ENCODE assay signal across 8 cellular contexts in the genomic region with DNA sequence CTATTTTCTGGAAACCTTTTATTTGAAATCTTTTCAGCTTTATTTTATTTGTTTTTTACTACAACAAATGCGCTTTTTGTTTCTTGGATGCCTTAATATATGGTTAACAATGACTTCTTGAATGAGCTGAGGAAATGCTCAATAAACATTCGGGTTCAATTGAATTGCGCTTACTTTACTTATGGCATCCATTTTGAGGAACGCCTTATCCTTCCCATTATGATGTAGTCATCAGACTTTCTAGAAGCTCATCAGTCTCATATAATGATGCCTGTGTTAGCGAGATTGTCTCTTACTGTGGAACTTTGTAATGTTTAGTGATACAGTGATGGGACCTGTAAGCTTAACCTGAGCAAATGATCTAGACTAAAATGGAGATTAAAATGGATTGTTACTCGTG. TPM values are rescaled to one million over a fixed set of nuclear protein-coding genes. Genes with fewer than 3 reads are reported as not detected.
A peak's percentile ranks its signal among the peaks of the same experiment; 100 is the strongest.
DNase-seq lines count a peak whose midpoint lies in the region; ATAC-seq, FAIRE-seq and TF ChIP-seq lines count a peak whose summit lies in the region.

No MANE protein-coding gene starts in this region.

- no peak for DNase-seq in SK-N-SH
- DNase-seq in WERI-Rb-1: no peak
- DNase-seq in hepatocyte (ENCODE audit: low spot score): no peak
- no peak for DNase-seq in stimulated activated naive CD8-positive, alpha-beta T cell treated with anti-CD3 and anti-CD28 coated beads, Interleukin-15, amount 100 ng/mL, for 72 hours
- DNase-seq in DMS153 treated with DMSO at 0.1 percent for 48 hours (lab: John Stamatoyannopoulos, UW; ENCODE audit: unreplicated experiment): no peak
- no peak for DNase-seq in hepatic stellate cell (ENCODE audit: low spot score)
- DNase-seq in D721Med (ENCODE audit: insufficient read length, low spot score): no peak

- H3K9me3 Mint-ChIP-seq in stimulated activated naive CD8-positive, alpha-beta T cell treated with anti-CD3 and anti-CD28 coated beads, Interleukin-15, amount 100 ng/mL, for 72 hours: no peaks in the 10 kb centered on the region

- H3K4me1 ChIP-seq in SK-N-SH (ENCODE audit: control insufficient read depth in 1 of 2, insufficient read depth in 2 of 2, low read depth in 1 of 2, low read length in 1 of 2) (peaks cover 0 to 13% of the 10 kb centered on the region in 2 experiments; a peak in 2 of 4 replicates), hepatocyte (ENCODE audit: insufficient read depth) (peaks cover 14% of the 10 kb centered on the region)

- H2AFZ ChIP-seq in SK-N-SH (ENCODE audit: low read depth) (peak overlapping the region; percentile 82; the same call in 1 of the 2 replicates), hepatocyte (peak overlapping the region; percentile 69)

- H3K4me3 Mint-ChIP-seq in stimulated activated naive CD8-positive, alpha-beta T cell treated with anti-CD3 and anti-CD28 coated beads, Interleukin-15, amount 100 ng/mL, for 72 hours: peak overlapping the region; percentile 94 to 95

- TF ChIP-seq RAD21 in SK-N-SH (IDR thresholded peaks at IDR 0.05; ENCODE audit: low read length): no peak

- peaks cover 3% of the 10 kb centered on the region for H3F3A ChIP-seq in SK-N-SH (replicated peaks; ENCODE audit: insufficient read depth)

- H4K20me1 ChIP-seq in SK-N-SH (ENCODE audit: insufficient read depth) (peaks cover 2% of the 10 kb centered on the region), hepatocyte (ENCODE audit: insufficient read depth, poor library complexity, severe bottlenecking) (peaks cover 7% of the 10 kb centered on the region)

- H3K36me3 ChIP-seq in SK-N-SH (replicated peaks in 1 of 2; ENCODE audit: control insufficient read depth in 1 of 2, insufficient read depth in 2 of 2, low read length in 1 of 2) (peaks cover 15 to 24% of the 10 kb centered on the region in 2 experiments), WERI-Rb-1 (peaks cover 11% of the 10 kb centered on the region), hepatocyte (replicated peaks; ENCODE audit: insufficient read depth, low read depth) (no peaks in the 10 kb centered on the region)

- no peak for FAIRE-seq in D721Med (lab: Jason Lieb, UNC)

- no peak for ATAC-seq in SK-N-SH treated with all-trans-retinoic acid at 6 μM for 48 hours
- ATAC-seq in stimulated activated naive CD8-positive, alpha-beta T cell treated with anti-CD3 and anti-CD28 coated beads, Interleukin-15, amount 100 ng/mL, for 72 hours: no peak

- POLR2A ChIA-PET in SK-N-SH (lab: Yijun Ruan, JAX): no interaction called here

- H3K79me2 ChIP-seq in SK-N-SH (ENCODE audit: insufficient read depth) (peaks cover 92% of the 10 kb centered on the region), hepatocyte (peaks cover 89% of the 10 kb centered on the region)

- H3K27ac ChIP-seq in SK-N-SH (ENCODE audit: low read depth in 2 of 2, low read length in 1 of 2) (peak overlapping the region; percentile 90 to 96; a peak in 3 of 4 replicates), WERI-Rb-1 (peak overlapping the region; percentile 94; the same call in 1 of the 2 replicates), hepatocyte (peak overlapping the region; percentile 94)

- no peaks in the 10 kb centered on the region for H3K9me3 ChIP-seq in SK-N-SH
- no peaks in the 10 kb centered on the region for H3K9me3 ChIP-seq in WERI-Rb-1 (ENCODE audit: severe bottlenecking)
- no peaks in the 10 kb centered on the region for H3K9me3 ChIP-seq in hepatocyte (ENCODE audit: low read depth)

- WGBS in SK-N-SH (ENCODE audit: low lambda C conversion rate): 35% methylated on average over 6 of the region's 6 CpGs
- WGBS in hepatocyte (ENCODE audit: low lambda C conversion rate, missing lambda C conversion rate): 66% methylated on average over 6 of the region's 6 CpGs

- no peaks in the 10 kb centered on the region for H3K9me2 ChIP-seq in SK-N-SH
- no peaks in the 10 kb centered on the region for H3K9me2 ChIP-seq in hepatocyte (replicated peaks; ENCODE audit: insufficient read depth)

- H3K9ac ChIP-seq in SK-N-SH: peak overlapping the region; percentile 77

- no peaks in the 10 kb centered on the region for H3K27me3 ChIP-seq in SK-N-SH (ENCODE audit: insufficient read depth)
- H3K27me3 ChIP-seq in WERI-Rb-1 (ENCODE audit: insufficient read depth, low read depth, severe bottlenecking): no peaks in the 10 kb centered on the region
- no peaks in the 10 kb centered on the region for H3K27me3 ChIP-seq in hepatocyte

- TF ChIP-seq CTCF in SK-N-SH (IDR thresholded peaks at IDR 0.05) (no peak), WERI-Rb-1 (IDR thresholded peaks at IDR 0.05; ENCODE audit: low read depth, low read length) (no peak), hepatocyte (IDR thresholded peaks at IDR 0.05; ENCODE audit: poor library complexity) (no peak), D721Med (IDR thresholded peaks at IDR 0.05; ENCODE audit: insufficient read depth, missing control alignments) (no peak)

- H3K4me1 Mint-ChIP-seq in stimulated activated naive CD8-positive, alpha-beta T cell treated with anti-CD3 and anti-CD28 coated beads, Interleukin-15, amount 100 ng/mL, for 72 hours: peaks cover 34% of the 10 kb centered on the region

- peak overlapping the region; percentile 78 to 97 for H3K4me3 ChIP-seq in SK-N-SH (ENCODE audit: low read depth in 2 of 2, low read length in 1 of 2)
- H3K4me3 ChIP-seq in WERI-Rb-1 (ENCODE audit: low read depth, low read length): peak overlapping the region; percentile 78
- peak overlapping the region; percentile 89 for H3K4me3 ChIP-seq in hepatocyte

- no peak for TF ChIP-seq EP300 in SK-N-SH (IDR thresholded peaks at IDR 0.05; ENCODE audit: borderline replicate concordance in 1 of 2, low read depth in 1 of 2, low read length in 1 of 2)

- H3K27ac Mint-ChIP-seq in stimulated activated naive CD8-positive, alpha-beta T cell treated with anti-CD3 and anti-CD28 coated beads, Interleukin-15, amount 100 ng/mL, for 72 hours: peak overlapping the region; percentile 74 to 84

- CTCF ChIA-PET in SK-N-SH (lab: Yijun Ruan, JAX): no interaction called here

- no peaks in the 10 kb centered on the region for H3K27me3 Mint-ChIP-seq in stimulated activated naive CD8-positive, alpha-beta T cell treated with anti-CD3 and anti-CD28 coated beads, Interleukin-15, amount 100 ng/mL, for 72 hours

- peak overlapping the region; percentile 89 for H3K4me2 ChIP-seq in SK-N-SH
- peak overlapping the region; percentile 76 for H3K4me2 ChIP-seq in hepatocyte

TF ChIP-seq in SK-N-SH treated with all-trans-retinoic acid at 6 μM for 48 hours, 23 proteins besides CTCF, POLR2A, EP300 and RAD21:
- TF ChIP-seq TOX (CRISPR knock-in tag; IDR thresholded peaks at IDR 0.05; ENCODE audit: borderline replicate concordance) (no peak), CSDC2 (CRISPR knock-in tag; IDR thresholded peaks at IDR 0.05) (no peak)
TF ChIP-seq in SK-N-SH treated with all-trans-retinoic acid at 6 μM for 48 hours: peak in this region for 0.

RNA-seq across cellular contexts. Expression of a gene that starts 0.9 kb away (rescaled TPM):
- 2.4 and 3.8 TPM in 2 replicates for polyA plus RNA-seq in SK-N-SH (2012; rRNA removed)
- polyA plus RNA-seq in SK-N-SH (2012; cell fraction: cytosol; rRNA removed): 4.2 and 5.8 TPM in 2 replicates
- polyA plus RNA-seq in SK-N-SH (2012; cell fraction: nucleus; rRNA removed): 1.2 and 3.3 TPM in 2 replicates
- total RNA-seq in hepatocyte: 7.1 and 7.3 TPM in 2 replicates
- polyA plus RNA-seq in hepatocyte: 2.1 and 4.4 TPM in 2 replicates

RNA-seq across cellular contexts. Expression of a gene that starts 0.9 kb away (rescaled TPM):
- polyA plus RNA-seq in SK-N-SH (2012; rRNA removed) (10.7 and 18.2 TPM in 2 replicates), hepatocyte (10.8 and 14.7 TPM in 2 replicates)
- 14.6 and 18.3 TPM in 2 replicates for polyA plus RNA-seq in SK-N-SH (2012; cell fraction: cytosol; rRNA removed)
- 13.3 and 35.6 TPM in 2 replicates for polyA plus RNA-seq in SK-N-SH (2012; cell fraction: nucleus; rRNA removed)
- 32.7 and 34.2 TPM in 2 replicates for total RNA-seq in hepatocyte

RNA-seq across cellular contexts. Expression of a gene that starts 1.6 kb away (rescaled TPM):
- 5.3 and 5.6 TPM in 2 replicates for polyA plus RNA-seq in SK-N-SH (2012; rRNA removed)
- polyA plus RNA-seq in SK-N-SH (2012; cell fraction: cytosol; rRNA removed): 5.3 and 6.0 TPM in 2 replicates
- polyA plus RNA-seq in SK-N-SH (2012; cell fraction: nucleus; rRNA removed): 6.2 and 6.9 TPM in 2 replicates
- 11.7 and 14.2 TPM in 2 replicates for total RNA-seq in hepatocyte
- 6.0 and 6.7 TPM in 2 replicates for polyA plus RNA-seq in hepatocyte
